ENCODE assay signal across 8 cellular contexts in genomic region chr6:33621396-33622388, GRCh38. TPM values are rescaled to one million over a fixed set of nuclear protein-coding genes. Genes with fewer than 3 reads are reported as not detected.
A peak's percentile ranks its signal among the peaks of the same experiment; 100 is the strongest.
DNase-seq lines count a peak whose midpoint lies in the region; ATAC-seq and TF ChIP-seq lines count a peak whose summit lies in the region.

No MANE protein-coding gene starts in this region.

- TF ChIP-seq CTCF in AG09309 (IDR thresholded peaks at IDR 0.05; ENCODE audit: control insufficient read depth, insufficient read depth, low read depth, low read length, missing control alignments) = no peak
- TF ChIP-seq CTCF in SU-DHL-6 (IDR thresholded peaks at IDR 0.05; ENCODE audit: insufficient read depth, low read length, poor library complexity, severe bottlenecking) = no peak
- no peak for TF ChIP-seq CTCF in MCF 10A (IDR thresholded peaks at IDR 0.05; ENCODE audit: unreplicated experiment)

- ATAC-seq in HG03520 (IDR thresholded peaks at IDR 0.05; ENCODE audit: unreplicated experiment) = peak; percentile 14

- H3K9me3 ChIP-seq in SU-DHL-6 (ENCODE audit: insufficient read depth, low read length) = no peaks in the 10 kb centered on the region

- peaks cover 7% of the 10 kb centered on the region; the same call in 1 of the 2 replicates for H3F3A ChIP-seq in SU-DHL-6 (ENCODE audit: insufficient read depth)

- H3K9ac ChIP-seq in SU-DHL-6 (ENCODE audit: low read length) = peak overlapping the region; percentile 89

- no TSS peak for BruUV-seq in MCF 10A (replicated peaks; lab: Mats Ljungman, UMichigan)

- H3K4me3 Mint-ChIP-seq in MCF 10A (ENCODE audit: unreplicated experiment) = peak overlapping the region; percentile 86

- H3K27me3 Mint-ChIP-seq in MCF 10A (ENCODE audit: insufficient read depth, unreplicated experiment) = no peaks in the 10 kb centered on the region

- CTCF ChIA-PET in MCF 10A (lab: Yijun Ruan, JAX) = interaction anchor here (0.6 to 4.1 kb wide), 11 partner anchors 11 to 1625 kb away, joined by 3 to 26 read pairs (median 5); no protein-coding TSS in a partner anchor

- peaks cover 42% of the 10 kb centered on the region for H3K4me1 Mint-ChIP-seq in MCF 10A (ENCODE audit: insufficient read depth, unreplicated experiment)

- no peaks in the 10 kb centered on the region for H3K36me3 ChIP-seq in SU-DHL-6 (ENCODE audit: low read length)

- H3K4me3 ChIP-seq in AG09309 (ENCODE audit: control insufficient read depth, low read depth, low read length) = peak overlapping the region; percentile 76
- peak overlapping the region; percentile 63 for H3K4me3 ChIP-seq in SU-DHL-6 (ENCODE audit: insufficient read depth, low read length, poor library complexity, severe bottlenecking)

- no peak for DNase-seq in AG09309 (ENCODE audit: low read depth)
- peak; percentile 64 for DNase-seq in GM19238 (ENCODE audit: insufficient read length, low spot score)
- DNase-seq in MCF 10A (ENCODE audit: unreplicated experiment) = peak; percentile 55
- DNase-seq in left kidney (ENCODE audit: low read depth, low spot score) = peak; percentile 73
- DNase-seq in stimulated activated CD8-positive, alpha-beta memory T cell treated with anti-CD3 and anti-CD28 coated beads, Interleukin-4, amount 100 ng/mL, for 4 hours (ENCODE audit: low read depth in 2 of 2, low spot score in 1 of 2) = peak; percentile 37 to 44
- no peak for DNase-seq in Ammon's horn (ENCODE audit: low spot score)

- peak overlapping the region; percentile 43 for H3K27ac Mint-ChIP-seq in MCF 10A (ENCODE audit: low read depth, unreplicated experiment)

- no peaks in the 10 kb centered on the region for H3K9me3 Mint-ChIP-seq in MCF 10A (ENCODE audit: unreplicated experiment)

- POLR2A ChIA-PET in MCF 10A (lab: Yijun Ruan, JAX) = interaction anchor here (0.8 to 5.6 kb wide), 27 partner anchors 7 to 1079 kb away, joined by 3 to 51 read pairs (median 5); partner anchors contain the start of genes BAK1, IP6K3, KIFC1 and UQCC2

- H3K27me3 ChIP-seq in SU-DHL-6 (ENCODE audit: low read length) = no peaks in the 10 kb centered on the region

- peak overlapping the region; percentile 64 for H3K27ac ChIP-seq in SU-DHL-6 (ENCODE audit: low read depth, low read length)

- H3K36me3 Mint-ChIP-seq in MCF 10A (ENCODE audit: insufficient read depth, unreplicated experiment) = peaks cover 18% of the 10 kb centered on the region

- no peaks in the 10 kb centered on the region for H3K9me2 ChIP-seq in SU-DHL-6 (replicated peaks; ENCODE audit: insufficient read depth, low read length)

- H4K20me1 ChIP-seq in SU-DHL-6 (ENCODE audit: low read depth, low read length) = peaks cover 10% of the 10 kb centered on the region; the same call in 1 of the 2 replicates

- peak overlapping the region; percentile 64 for H3K4me2 ChIP-seq in SU-DHL-6 (ENCODE audit: low read depth, low read length, poor library complexity, severe bottlenecking)

- peaks cover 48% of the 10 kb centered on the region for H3K79me2 ChIP-seq in SU-DHL-6 (ENCODE audit: insufficient read depth, low read length)

- intact Hi-C loops in MCF 10A (cut with micrococcal nuclease) = loop anchor here (2.0 kb wide), 1 partner anchor 51 kb away; no protein-coding TSS in a partner anchor

- peak overlapping the region; percentile 22 for H2AFZ ChIP-seq in SU-DHL-6 (ENCODE audit: low read depth, low read length, severe bottlenecking)

RNA-seq across cellular contexts. Expression of gene ITPR3, which starts 0.6 kb away (rescaled TPM):
- 86.9 and 109 TPM in 2 replicates for total RNA-seq in MCF 10A (2022)

RNA-seq across cellular contexts. Expression of gene BAK1, which starts 41.6 kb away (rescaled TPM):
- total RNA-seq in MCF 10A (2022) = 45.8 and 57.7 TPM in 2 replicates

Comparison
In these comparisons a context has a peak if more than half of its experiments do, and no peak if none do; other contexts are left out.
1. DNase-seq: peak in GM19238 (single experiment), MCF 10A (single experiment), left kidney (single experiment) and stimulated activated CD8-positive, alpha-beta memory T cell treated with anti-CD3 and anti-CD28 coated beads, Interleukin-4, amount 100 ng/mL, for 4 hours (2 of 2); none in AG09309 (single experiment) and Ammon's horn (single experiment).